Comparison of ENCODE assay signal across 8 cellular contexts in genomic region chr6:16316741-16317251, GRCh38.
DNase-seq lines count a peak whose midpoint lies in the region; ATAC-seq and TF ChIP-seq lines count a peak whose summit lies in the region.

No MANE protein-coding gene starts in this region.

- TF ChIP-seq CTCF in Peyer's patch (IDR thresholded peaks at IDR 0.05) (peak; percentile 36 to 74 (median 50)), choroid plexus epithelial cell (conservative IDR thresholded peaks at IDR 0.05; ENCODE audit: low read depth, low read length) (peak; percentile 79), nephron (IDR thresholded peaks at IDR 0.05; ENCODE audit: unreplicated experiment in 3 of 3) (peak; percentile 73 to 87 (median 84))

- H3K4me3 Mint-ChIP-seq in nephron, result no peak overlapping the region

- ATAC-seq in HG03442 (IDR thresholded peaks at IDR 0.05; ENCODE audit: unreplicated experiment) (no peak), GM19452 (IDR thresholded peaks at IDR 0.05; ENCODE audit: unreplicated experiment) (no peak)

- H3K4me1 Mint-ChIP-seq in nephron, result peaks cover 34% of the 10 kb centered on the region

- no peak for TF ChIP-seq POLR2A in Peyer's patch (IDR thresholded peaks at IDR 0.05)

- H3K9me3 Mint-ChIP-seq in nephron, result no peaks in the 10 kb centered on the region

- no peaks in the 10 kb centered on the region for H3K27me3 ChIP-seq in Peyer's patch

- H3K27ac ChIP-seq in Peyer's patch, result no peak overlapping the region

- no peaks in the 10 kb centered on the region for H3K9me3 ChIP-seq in Peyer's patch

- no peaks in the 10 kb centered on the region for H3K36me3 ChIP-seq in Peyer's patch

- DNase-seq in COLO829 (ENCODE audit: low spot score), result peak; percentile 74
- peak; percentile 87 for DNase-seq in HCEC 1CT
- DNase-seq in Peyer's patch, result peak in 1 of 3 donors; percentile 30
- DNase-seq in choroid plexus epithelial cell (ENCODE audit: low read depth), result peak; percentile 48
- no peak for DNase-seq in NCI-H1930 (lab: John Stamatoyannopoulos, UW)

- H3K36me3 Mint-ChIP-seq in nephron (ENCODE audit: low read depth), result peaks cover 3% of the 10 kb centered on the region

- H3K27me3 Mint-ChIP-seq in nephron (ENCODE audit: low read depth), result peaks cover 3% of the 10 kb centered on the region

- H3K4me3 ChIP-seq in Peyer's patch (no peak overlapping the region), choroid plexus epithelial cell (ENCODE audit: low read depth, low read length) (peak overlapping the region; percentile 11)

- H3K27ac Mint-ChIP-seq in nephron, result no peak overlapping the region

- peaks cover 0 to 11% (median 9%) of the 10 kb centered on the region in 4 donors for H3K4me1 ChIP-seq in Peyer's patch

Comparison
In these comparisons a context has a peak if more than half of its experiments do, and no peak if none do; other contexts are left out.
1. DNase-seq: peak in COLO829 (single experiment), HCEC 1CT (single experiment) and choroid plexus epithelial cell (single experiment); none in NCI-H1930 (0 of 2).
2. Peak in every context shown above with its lines, with median percentiles within 50 percentile points of each other: CTCF ChIP-seq.